15 cellular contexts compared by ENCODE assay signal in the genomic region with DNA sequence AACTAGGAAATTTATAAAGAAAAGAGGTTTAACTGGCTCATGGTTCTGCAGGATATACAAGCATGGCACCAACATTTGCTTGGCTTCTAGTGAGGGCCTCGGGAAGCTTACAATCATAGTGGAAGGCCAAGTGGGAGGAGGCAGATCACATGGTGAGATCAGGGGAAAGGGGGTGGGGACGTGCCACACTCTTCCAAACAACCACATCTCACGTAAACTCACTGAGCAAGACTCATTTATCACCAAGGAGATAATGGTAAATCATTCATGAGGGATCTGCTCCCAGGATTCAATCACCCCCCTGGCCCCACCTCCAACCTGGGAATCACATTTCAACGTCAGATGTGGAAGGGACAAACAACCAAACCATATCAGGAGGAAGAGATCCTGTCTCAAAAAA. TPM values are rescaled to one million over a fixed set of nuclear protein-coding genes. Genes with fewer than 3 reads are reported as not detected.
DNase-seq lines count a peak whose midpoint lies in the region; ATAC-seq and TF ChIP-seq lines count a peak whose summit lies in the region.
"Had no signal": no experiment of that assay in that cellular context is flagged by ENCODE, and none has a peak within 500 bp of the region (broad histone marks: within the 10 kb centered on the region; RNA-seq: fewer than 3 reads in every experiment).

No MANE protein-coding gene starts in this region.

- no peak overlapping the region for H2AFZ ChIP-seq in GM23338

- H3K4me1 Mint-ChIP-seq in GM23338 (peaks cover 9% of the 10 kb centered on the region), progenitor cell of endocrine pancreas (ENCODE audit: low read depth) (peaks cover 10% of the 10 kb centered on the region)

- peaks cover 4% of the 10 kb centered on the region for H3K4me1 ChIP-seq in GM23338 (ENCODE audit: insufficient read depth)

- H3K9me3 Mint-ChIP-seq in GM23338 (no peaks in the 10 kb centered on the region), progenitor cell of endocrine pancreas (ENCODE audit: low read depth) (no peaks in the 10 kb centered on the region)
- H3K9me3 Mint-ChIP-seq: T-helper 1 cell treated with Interleukin-12 subunit alpha and Interleukin-12 subunit beta and Interleukin-4 antibody, amounts not matched to agents 30 μg/mL and 1 μg/mL, for 36 hours had no signal

- intact Hi-C loops in posterior cingulate gyrus (cut with DNase I), result no loop called here

- H3K4me3 ChIP-seq in GM23338, result no peak overlapping the region
- H3K4me3 ChIP-seq: heart left ventricle had no signal

- H3K4me3 Mint-ChIP-seq in GM23338, result no peak overlapping the region
- no peak overlapping the region for H3K4me3 Mint-ChIP-seq in progenitor cell of endocrine pancreas (ENCODE audit: low read depth)
- H3K4me3 Mint-ChIP-seq: T-helper 1 cell treated with Interleukin-12 subunit alpha and Interleukin-12 subunit beta and Interleukin-4 antibody, amounts not matched to agents 30 μg/mL and 1 μg/mL, for 36 hours had no signal

- peak; percentile 57 for ATAC-seq in GM23338
- ATAC-seq: heart left ventricle had no signal

- no peak overlapping the region for H3K27ac Mint-ChIP-seq in GM23338
- H3K27ac Mint-ChIP-seq in progenitor cell of endocrine pancreas, result peak overlapping the region; percentile 76
- H3K27ac Mint-ChIP-seq: T-helper 1 cell treated with Interleukin-12 subunit alpha and Interleukin-12 subunit beta and Interleukin-4 antibody, amounts not matched to agents 30 μg/mL and 1 μg/mL, for 36 hours had no signal

- H3K27me3 ChIP-seq in GM23338 (ENCODE audit: insufficient read depth), result no peaks in the 10 kb centered on the region
- H3K27me3 ChIP-seq: heart left ventricle had no signal

- H3K79me2 ChIP-seq in GM23338 (replicated peaks; ENCODE audit: insufficient read depth), result peaks cover 96% of the 10 kb centered on the region

- no peaks in the 10 kb centered on the region for H3K9me2 ChIP-seq in GM23338 (ENCODE audit: insufficient read depth)

- H3K27ac ChIP-seq in GM23338 (ENCODE audit: low read depth), result peak overlapping the region; percentile 60; the same call in 1 of the 2 replicates
- H3K27ac ChIP-seq: heart left ventricle had no signal

- peaks cover 3% of the 10 kb centered on the region; the same call in 1 of the 2 replicates for H4K20me1 ChIP-seq in GM23338 (replicated peaks; ENCODE audit: insufficient read depth)

- TF ChIP-seq CTCF in GM23338 (conservative IDR thresholded peaks at IDR 0.05; ENCODE audit: low read depth in 2 of 2), result no peak
- TF ChIP-seq CTCF in progenitor cell of endocrine pancreas (IDR thresholded peaks at IDR 0.05; ENCODE audit: unreplicated experiment), result no peak
- no peak for TF ChIP-seq CTCF in GM10248 (IDR thresholded peaks at IDR 0.05; ENCODE audit: control extremely low read depth, extremely low read depth, low read depth, missing control alignments)

- DNase-seq in GM23338 (ENCODE audit: low spot score) (peak; percentile 48), NCI-H748 treated with DMSO at 0.1 percent for 48 hours (lab: John Stamatoyannopoulos, UW) (peak; percentile 40), iPS-NIHi7 (ENCODE audit: extremely low spot score) (peak; percentile 35), progenitor cell of endocrine pancreas (ENCODE audit: low spot score, unreplicated experiment) (no peak), posterior cingulate gyrus (no peak), NCI-H1694 (lab: John Stamatoyannopoulos, UW) (no peak), GM10248 (ENCODE audit: extremely low spot score) (no peak)
- DNase-seq: activated gamma-delta T cell treated with Interleukin-2 at 50 U/mL for 16 hours, aorta, DMS 273 treated with DMSO at 0.1 percent for 48 hours, erythroblast, heart left ventricle, kidney glomerular epithelial cell, NCI-H1436 treated with DMSO at 0.1 percent for 48 hours had no signal

- POLR2A ChIA-PET in GM10248 (lab: Yijun Ruan, JAX), result no interaction called here

- H3F3A ChIP-seq in GM23338 (replicated peaks; ENCODE audit: low read depth), result no peaks in the 10 kb centered on the region

- H3K27me3 Mint-ChIP-seq in GM23338 (ENCODE audit: insufficient read depth, low read depth, poor library complexity), result peaks cover 2% of the 10 kb centered on the region
- H3K27me3 Mint-ChIP-seq in progenitor cell of endocrine pancreas, result no peaks in the 10 kb centered on the region

- CTCF ChIA-PET in GM10248 (lab: Yijun Ruan, JAX), result no interaction called here

- H3K36me3 Mint-ChIP-seq in GM23338 (ENCODE audit: low read depth), result peaks cover 14% of the 10 kb centered on the region; the same call in 2 of the 3 replicates
- peaks cover 10% of the 10 kb centered on the region for H3K36me3 Mint-ChIP-seq in progenitor cell of endocrine pancreas (ENCODE audit: insufficient read depth)

- H3K4me2 ChIP-seq in GM23338, result no peak overlapping the region

- H3K36me3 ChIP-seq in GM23338 (ENCODE audit: insufficient read depth), result no peaks in the 10 kb centered on the region

TF ChIP-seq in GM23338, 12 proteins besides CTCF, POLR2A, EP300 and RAD21 (continues in another document):
- no peak for TF ChIP-seq POLR2AphosphoS5 (IDR thresholded peaks at IDR 0.05; ENCODE audit: low read depth)
- no peak for TF ChIP-seq ZNF462 (CRISPR knock-in tag; IDR thresholded peaks at IDR 0.05)
- no peak for TF ChIP-seq JUNB (IDR thresholded peaks at IDR 0.05; ENCODE audit: unreplicated experiment)
- no peak for TF ChIP-seq EZH2 (IDR thresholded peaks at IDR 0.05; ENCODE audit: low read depth, unreplicated experiment)
- TF ChIP-seq, protein P1, sequence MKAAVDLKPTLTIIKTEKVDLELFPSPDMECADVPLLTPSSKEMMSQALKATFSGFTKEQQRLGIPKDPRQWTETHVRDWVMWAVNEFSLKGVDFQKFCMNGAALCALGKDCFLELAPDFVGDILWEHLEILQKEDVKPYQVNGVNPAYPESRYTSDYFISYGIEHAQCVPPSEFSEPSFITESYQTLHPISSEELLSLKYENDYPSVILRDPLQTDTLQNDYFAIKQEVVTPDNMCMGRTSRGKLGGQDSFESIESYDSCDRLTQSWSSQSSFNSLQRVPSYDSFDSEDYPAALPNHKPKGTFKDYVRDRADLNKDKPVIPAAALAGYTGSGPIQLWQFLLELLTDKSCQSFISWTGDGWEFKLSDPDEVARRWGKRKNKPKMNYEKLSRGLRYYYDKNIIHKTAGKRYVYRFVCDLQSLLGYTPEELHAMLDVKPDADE (IDR thresholded peaks at IDR 0.05), result no peak
- TF ChIP-seq STAT1 (IDR thresholded peaks at IDR 0.05; ENCODE audit: unreplicated experiment), result no peak

RNA-seq across cellular contexts. Expression of gene NUMB, which starts 35.8 kb away (rescaled TPM):
- 34.3 and 36.7 TPM in 2 replicates for total RNA-seq in GM23338 (2014; rRNA removed; shearing (Covaris generic))
- polyA plus RNA-seq in GM23338 (2016; fragmentation: Nextera tagmentation; extraction: Ambion mirVana), result 30.2 and 32.1 TPM in 2 replicates
- 88.8 and 92.4 TPM in 2 replicates for total RNA-seq in progenitor cell of endocrine pancreas

Comparison
In these comparisons a context has a peak if more than half of its experiments do, and no peak if none do; other contexts are left out.
1. DNase-seq: peak in GM23338 (single experiment), NCI-H748 treated with DMSO at 0.1 percent for 48 hours (single experiment) and iPS-NIHi7 (single experiment); none in progenitor cell of endocrine pancreas (single experiment), posterior cingulate gyrus (0 of 10), NCI-H1694 (single experiment) and GM10248 (single experiment).